In genomic region chr9:135076143-135076875, GRCh38 we compare ENCODE assay signal across 12 cellular contexts. TPM values are rescaled to one million over a fixed set of nuclear protein-coding genes. Genes with fewer than 3 reads are reported as not detected.
DNase-seq lines count a peak whose midpoint lies in the region; FAIRE-seq and TF ChIP-seq lines count a peak whose summit lies in the region.
"Had no signal": no experiment of that assay in that cellular context is flagged by ENCODE, and none has a peak within 500 bp of the region (broad histone marks: within the 10 kb centered on the region; RNA-seq: fewer than 3 reads in every experiment).

No MANE protein-coding gene starts in this region.

- no peaks in the 10 kb centered on the region for H3K36me3 ChIP-seq in HUES6 (ENCODE audit: control insufficient read depth, insufficient read depth, low read length)
- no peaks in the 10 kb centered on the region for H3K36me3 ChIP-seq in spleen

- intact Hi-C loops in spleen (cut with DNase I; ENCODE audit: low total_unique reads) = no loop called here

- no peak for TF ChIP-seq POLR2A in spleen (IDR thresholded peaks at IDR 0.05)

- FAIRE-seq in D721Med (lab: Jason Lieb, UNC) = no peak

- H3K9me3 ChIP-seq in HUES6 (ENCODE audit: control insufficient read depth, insufficient read depth, low read depth, low read length) (no peaks in the 10 kb centered on the region), spleen (no peaks in the 10 kb centered on the region)

- DNase-seq in iPS-NIHi11 (ENCODE audit: low spot score) = peak; percentile 29
- peak; percentile 35 for DNase-seq in spleen
- DNase-seq in D721Med (ENCODE audit: insufficient read length, low spot score) = no peak
- DNase-seq in NCI-H187 treated with DMSO at 0.1 percent for 48 hours (lab: John Stamatoyannopoulos, UW) = no peak
- no peak for DNase-seq in inferior parietal cortex (ENCODE audit: extremely low spot score)
- DNase-seq: activated naive CD4-positive, alpha-beta T cell; NCI-H446 treated with DMSO at 0.1 percent for 48 hours; SHP77 treated with DMSO at 0.1 percent for 48 hours; stimulated activated CD8-positive, alpha-beta memory T cell treated with anti-CD3 and anti-CD28 coated beads, Interleukin-4, amount 100 ng/mL, for 48 hours had no signal

- TF ChIP-seq CTCF in spleen (IDR thresholded peaks at IDR 0.05 in 8 of 11, conservative IDR thresholded peaks at IDR 0.05 in 3 of 11) (no peak), D721Med (IDR thresholded peaks at IDR 0.05; ENCODE audit: insufficient read depth, missing control alignments) (no peak)

- peaks cover 36% of the 10 kb centered on the region for H3K27me3 ChIP-seq in HUES6 (ENCODE audit: control insufficient read depth, insufficient read depth, low read length)
- H3K27me3 ChIP-seq in spleen (replicated peaks in 1 of 7) = peaks cover 0 to 73% (median 20%) of the 10 kb centered on the region in 7 donors

- no peak overlapping the region for H3K9ac ChIP-seq in HUES6 (ENCODE audit: low read length)

- H3K4me3 ChIP-seq in HUES6 (ENCODE audit: low read depth, low read length) = peak overlapping the region; percentile 72
- peak overlapping the region; percentile 35 to 69 (median 49) for H3K4me3 ChIP-seq in spleen

- H3K27ac ChIP-seq in HUES6 (ENCODE audit: low read depth, low read length) (no peak overlapping the region), angular gyrus (ENCODE audit: low read depth, low read length) (peak overlapping the region; percentile 67), spleen (peak overlapping the region in 4 of 8 donors; percentile 62 to 68 (median 63))

- 26 to 39% (median 32%) methylated on average over 16 to 19 of the region's 19 CpGs for WGBS in spleen, 5 donors

- H3K4me1 ChIP-seq in HUES6 (ENCODE audit: control insufficient read depth, insufficient read depth, low read length) (peaks cover 7% of the 10 kb centered on the region; the same call in 1 of the 2 replicates), spleen (peaks cover 0 to 38% (median 5%) of the 10 kb centered on the region in 6 donors)

RNA-seq across cellular contexts. Expression of gene OLFM1, which starts 11.2 kb away (rescaled TPM):
- 100 to 1,000 TPM in 1 of 7 donors, 10 to 100 TPM in 6; 40.9 to 109 (median 47.1) TPM for total RNA-seq in spleen
- polyA plus RNA-seq in spleen = 10 to 100 TPM in 2 of 3 donors, 1 to 10 TPM in 1; 5.9 to 22.3 (median 16.8) TPM
- total RNA-seq: MCF 10A had no signal

Comparison
In these comparisons a context has a peak if more than half of its experiments do, and no peak if none do; other contexts are left out.
1. DNase-seq: peak in iPS-NIHi11 (single experiment) and spleen (single experiment); none in D721Med (single experiment), NCI-H187 treated with DMSO at 0.1 percent for 48 hours (single experiment) and inferior parietal cortex (single experiment).